1 cellular context compared by ENCODE assay signal in genomic region chr10:110843796-110844616, GRCh38.
TF ChIP-seq lines count a peak whose summit lies in the region.

No MANE protein-coding gene starts in this region.

TF ChIP-seq in HepG2, 621 proteins besides CTCF, POLR2A, EP300 and RAD21 (continued from another document):
- TF ChIP-seq, protein P1, sequence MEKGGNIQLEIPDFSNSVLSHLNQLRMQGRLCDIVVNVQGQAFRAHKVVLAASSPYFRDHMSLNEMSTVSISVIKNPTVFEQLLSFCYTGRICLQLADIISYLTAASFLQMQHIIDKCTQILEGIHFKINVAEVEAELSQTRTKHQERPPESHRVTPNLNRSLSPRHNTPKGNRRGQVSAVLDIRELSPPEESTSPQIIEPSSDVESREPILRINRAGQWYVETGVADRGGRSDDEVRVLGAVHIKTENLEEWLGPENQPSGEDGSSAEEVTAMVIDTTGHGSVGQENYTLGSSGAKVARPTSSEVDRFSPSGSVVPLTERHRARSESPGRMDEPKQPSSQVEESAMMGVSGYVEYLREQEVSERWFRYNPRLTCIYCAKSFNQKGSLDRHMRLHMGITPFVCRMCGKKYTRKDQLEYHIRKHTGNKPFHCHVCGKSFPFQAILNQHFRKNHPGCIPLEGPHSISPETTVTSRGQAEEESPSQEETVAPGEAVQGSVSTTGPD (CRISPR knock-in tag; IDR thresholded peaks at IDR 0.05), result no peak
- TF ChIP-seq ZNF33A (CRISPR knock-in tag; IDR thresholded peaks at IDR 0.05; ENCODE audit: borderline replicate concordance) (no peak), TOPORS (CRISPR knock-in tag; IDR thresholded peaks at IDR 0.05) (no peak), ARNT (IDR thresholded peaks at IDR 0.05) (no peak), SNAI1 (CRISPR knock-in tag; IDR thresholded peaks at IDR 0.05; ENCODE audit: borderline replicate concordance) (no peak), RARG (CRISPR knock-in tag; IDR thresholded peaks at IDR 0.05; ENCODE audit: low read depth) (no peak), SATB2 (CRISPR knock-in tag; IDR thresholded peaks at IDR 0.05) (no peak), SIX1 (CRISPR knock-in tag; IDR thresholded peaks at IDR 0.05; ENCODE audit: borderline replicate concordance) (0 out of 2 replicates have a peak, but pooled peaks have one; percentile 49), NR2F6 (IDR thresholded peaks at IDR 0.05) (peak; percentile 48), NR2F6 (CRISPR knock-in tag; IDR thresholded peaks at IDR 0.05) (peak; percentile 83), HDAC6 (IDR thresholded peaks at IDR 0.05; ENCODE audit: low read depth, low read length) (no peak), LCORL (IDR thresholded peaks at IDR 0.05) (peak; percentile 41; the same call in 1 of the 2 replicates), LCORL (CRISPR knock-in tag; IDR thresholded peaks at IDR 0.05) (peak; percentile 59; the same call in 1 of the 2 replicates), SALL1 (CRISPR knock-in tag; IDR thresholded peaks at IDR 0.05) (peak; percentile 75), ZBTB1 (CRISPR knock-in tag; IDR thresholded peaks at IDR 0.05; ENCODE audit: borderline replicate concordance) (no peak), MEIS2 (CRISPR knock-in tag; IDR thresholded peaks at IDR 0.05) (peak; percentile 86), NFAT5 (CRISPR knock-in tag; IDR thresholded peaks at IDR 0.05) (no peak), HOMEZ (CRISPR knock-in tag; IDR thresholded peaks at IDR 0.05; ENCODE audit: low read depth) (0 out of 2 replicates have a peak, but pooled peaks have one; percentile 40), PHF8 (CRISPR knock-in tag; IDR thresholded peaks at IDR 0.05) (no peak)
